26 cellular contexts compared by ENCODE assay signal in the genomic region with DNA sequence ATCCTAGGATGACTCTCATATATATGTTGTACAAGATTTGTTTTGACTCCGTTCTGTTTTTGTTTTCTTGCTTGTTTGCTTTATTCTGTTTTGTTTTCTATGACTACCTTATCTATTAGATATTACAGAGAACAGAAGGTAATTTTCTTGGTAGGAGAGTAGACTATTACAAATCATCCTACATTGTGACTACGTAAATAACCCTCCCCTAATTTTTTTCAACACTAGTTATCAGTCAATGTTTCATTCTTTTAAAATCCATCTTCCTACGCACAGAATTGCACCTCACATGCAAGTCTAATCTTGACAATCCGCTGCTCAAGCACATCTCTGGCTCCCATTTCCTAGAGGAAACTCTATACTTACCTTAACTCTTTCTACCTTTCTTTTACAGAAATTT.
A peak's percentile ranks its signal among the peaks of the same experiment; 100 is the strongest.
DNase-seq lines count a peak whose midpoint lies in the region; ATAC-seq, FAIRE-seq and TF ChIP-seq lines count a peak whose summit lies in the region.
"Had no signal": no experiment of that assay in that cellular context is flagged by ENCODE, and none has a peak within 500 bp of the region (broad histone marks: within the 10 kb centered on the region; RNA-seq: fewer than 3 reads in every experiment).

No MANE protein-coding gene starts in this region.

- H3K4me3 ChIP-seq in epithelial cell of esophagus (ENCODE audit: low read length) (no peak overlapping the region), keratinocyte (ENCODE audit: control insufficient read depth in 2 of 3, extremely low read depth in 1 of 3, insufficient read depth in 2 of 3, low read depth in 1 of 3, low read length in 3 of 3) (no peak overlapping the region), osteoblast (ENCODE audit: insufficient read depth, low read length) (no peak overlapping the region)
- H3K4me3 ChIP-seq: A549; BLaER1 treated with 17β-estradiol and CSF1 and Interleukin-3, amounts not matched to agents 10 nM and 100 nM; GM12878 had no signal

- H3K27ac ChIP-seq in keratinocyte (ENCODE audit: control insufficient read depth, insufficient read depth, low read length), result no peak overlapping the region
- H3K27ac ChIP-seq in osteoblast (ENCODE audit: low read depth, low read length), result no peak overlapping the region
- H3K27ac ChIP-seq: 22Rv1; A549; BLaER1 treated with 17β-estradiol and CSF1 and Interleukin-3, amounts not matched to agents 10 nM and 100 nM; C4-2B had no signal

- H3K9me3 Mint-ChIP-seq in activated T-cell treated with anti-CD3 and anti-CD28 coated beads, Interleukin-2, amount 50 U/mL, for 4 hours, result peaks cover 11% of the 10 kb centered on the region

- no peak overlapping the region for H3K4me3 Mint-ChIP-seq in activated T-cell treated with anti-CD3 and anti-CD28 coated beads, Interleukin-2, amount 50 U/mL, for 4 hours
- H3K4me3 Mint-ChIP-seq: B cell; CD4-positive, alpha-beta T cell; CD8-positive, alpha-beta T cell had no signal

- TF ChIP-seq CTCF in epithelial cell of esophagus (IDR thresholded peaks at IDR 0.05; ENCODE audit: insufficient read depth, low read depth, low read length, missing control alignments), result no peak
- no peak for TF ChIP-seq CTCF in keratinocyte (optimal IDR thresholded peaks at IDR 0.05 in 1 of 3, IDR thresholded peaks at IDR 0.05 in 1 of 3, conservative IDR thresholded peaks at IDR 0.05 in 1 of 3; ENCODE audit: extremely low read depth in 1 of 3, insufficient read depth in 2 of 3, low read length in 3 of 3)
- no peak for TF ChIP-seq CTCF in osteoblast (IDR thresholded peaks at IDR 0.05; ENCODE audit: extremely low read depth, low read depth, low read length)
- no peak for TF ChIP-seq CTCF in GM10266 (IDR thresholded peaks at IDR 0.05; ENCODE audit: control insufficient read depth, insufficient read depth, low read depth, missing control alignments)

- dilution Hi-C loops in keratinocyte (cut with MboI; ENCODE audit: extremely low pct_ligation_motif_present, low sequenced_read_pairs), result no loop called here

- ATAC-seq in activated T-cell treated with anti-CD3 and anti-CD28 coated beads, Interleukin-2, amount 50 U/mL, for 4 hours, result no peak
- no peak for ATAC-seq in GM18867 (IDR thresholded peaks at IDR 0.05; ENCODE audit: unreplicated experiment)
- ATAC-seq: A549; CD8-positive, alpha-beta T cell; GM12878 had no signal

- DNase-seq in amniotic epithelial cell (ENCODE audit: low read depth), result peak; percentile 59
- peak; percentile 35 for DNase-seq in epithelial cell of esophagus (ENCODE audit: low read depth)
- no peak for DNase-seq in keratinocyte (ENCODE audit: low read depth, low spot score)
- DNase-seq in osteoblast (ENCODE audit: insufficient read length, low spot score, missing footprints), result peak; percentile 11
- no peak for DNase-seq in GM19240 (ENCODE audit: insufficient read length, low spot score)
- DNase-seq in GM10266 (ENCODE audit: extremely low spot score), result no peak
- no peak for DNase-seq in activated T-cell treated with anti-CD3 and anti-CD28 coated beads, Interleukin-2, amount 50 U/mL, for 4 hours
- DNase-seq: AML-193; Caco-2; Calu3; CD4-positive, alpha-beta T cell; CD8-positive, alpha-beta T cell; DMS79 treated with DMSO at 0.1 percent for 48 hours; GF-D8 had no signal

- no peak overlapping the region for H2AFZ ChIP-seq in keratinocyte (ENCODE audit: control insufficient read depth, low read length)
- H2AFZ ChIP-seq in osteoblast (ENCODE audit: low read length), result no peak overlapping the region

- FAIRE-seq in keratinocyte (lab: Jason Lieb, UNC), result no peak
- FAIRE-seq: A549, D721Med, G401.6, GM12878, GM12892, GM18507, GM19239 had no signal

- no peaks in the 10 kb centered on the region for H3K36me3 ChIP-seq in keratinocyte (ENCODE audit: control insufficient read depth in 2 of 2, extremely low read depth in 1 of 2, insufficient read depth in 2 of 2, low read length in 2 of 2)
- no peaks in the 10 kb centered on the region for H3K36me3 ChIP-seq in osteoblast (ENCODE audit: insufficient read depth, low read length)
- H3K36me3 ChIP-seq: BLaER1 treated with 17β-estradiol and CSF1 and Interleukin-3, amounts not matched to agents 10 nM and 100 nM had no signal

- H3K79me2 ChIP-seq in keratinocyte (ENCODE audit: control insufficient read depth, insufficient read depth, low read length), result no peaks in the 10 kb centered on the region
- no peaks in the 10 kb centered on the region for H3K79me2 ChIP-seq in osteoblast (ENCODE audit: insufficient read depth, low read length)

- H3K4me1 Mint-ChIP-seq in activated T-cell treated with anti-CD3 and anti-CD28 coated beads, Interleukin-2, amount 50 U/mL, for 4 hours (ENCODE audit: low read depth), result no peaks in the 10 kb centered on the region
- H3K4me1 Mint-ChIP-seq: B cell had no signal

- no peaks in the 10 kb centered on the region for H3K36me3 Mint-ChIP-seq in activated T-cell treated with anti-CD3 and anti-CD28 coated beads, Interleukin-2, amount 50 U/mL, for 4 hours (ENCODE audit: insufficient read depth)
- H3K36me3 Mint-ChIP-seq: CD8-positive, alpha-beta T cell had no signal

- H3K4me1 ChIP-seq in keratinocyte (ENCODE audit: control insufficient read depth, extremely low read depth, insufficient read depth, low read length) (no peaks in the 10 kb centered on the region), osteoblast (ENCODE audit: insufficient read depth, low read length) (no peaks in the 10 kb centered on the region)
- H3K4me1 ChIP-seq: A549; BLaER1 treated with 17β-estradiol and CSF1 and Interleukin-3, amounts not matched to agents 10 nM and 100 nM; Caco-2 had no signal

- H3K9me1 ChIP-seq in keratinocyte (ENCODE audit: control insufficient read depth, extremely low read depth, insufficient read depth, low read length), result no peaks in the 10 kb centered on the region

- H4K20me1 ChIP-seq in keratinocyte (ENCODE audit: control insufficient read depth, extremely low read depth, insufficient read depth, low read length) (no peaks in the 10 kb centered on the region), osteoblast (ENCODE audit: insufficient read depth, low read length) (no peaks in the 10 kb centered on the region)
- H4K20me1 ChIP-seq: BLaER1 treated with 17β-estradiol and CSF1 and Interleukin-3, amounts not matched to agents 10 nM and 100 nM had no signal

- H3K9me3 ChIP-seq in keratinocyte (ENCODE audit: control insufficient read depth, low read depth, low read length) (no peaks in the 10 kb centered on the region), osteoblast (ENCODE audit: low read depth, low read length) (no peaks in the 10 kb centered on the region)
- H3K9me3 ChIP-seq: A549; BLaER1 treated with 17β-estradiol and CSF1 and Interleukin-3, amounts not matched to agents 10 nM and 100 nM; Caco-2 had no signal

- H3K4me2 ChIP-seq in keratinocyte (ENCODE audit: control insufficient read depth, extremely low read depth, insufficient read depth, low read depth, low read length) (peak overlapping the region; percentile 5), osteoblast (ENCODE audit: insufficient read depth, low read length) (no peak overlapping the region)
- H3K4me2 ChIP-seq: A549; BLaER1 treated with 17β-estradiol and CSF1 and Interleukin-3, amounts not matched to agents 10 nM and 100 nM had no signal

- H3K9ac ChIP-seq in keratinocyte (ENCODE audit: control insufficient read depth, extremely low read depth, insufficient read depth, low read length), result no peak overlapping the region
- H3K9ac ChIP-seq: BLaER1 treated with 17β-estradiol and CSF1 and Interleukin-3, amounts not matched to agents 10 nM and 100 nM had no signal

- H3K27me3 Mint-ChIP-seq in activated T-cell treated with anti-CD3 and anti-CD28 coated beads, Interleukin-2, amount 50 U/mL, for 4 hours (ENCODE audit: low read depth), result no peaks in the 10 kb centered on the region
- H3K27me3 Mint-ChIP-seq: B cell; CD4-positive, alpha-beta T cell had no signal

- no peaks in the 10 kb centered on the region for H3K27me3 ChIP-seq in keratinocyte (ENCODE audit: control insufficient read depth, extremely low read depth, insufficient read depth, low read length)
- H3K27me3 ChIP-seq in osteoblast (ENCODE audit: insufficient read depth, low read length), result no peaks in the 10 kb centered on the region
- H3K27me3 ChIP-seq: BLaER1 treated with 17β-estradiol and CSF1 and Interleukin-3, amounts not matched to agents 10 nM and 100 nM had no signal

Comparison
In these comparisons a context has a peak if more than half of its experiments do, and no peak if none do; other contexts are left out.
1. DNase-seq: peak in amniotic epithelial cell (single experiment), epithelial cell of esophagus (single experiment) and osteoblast (single experiment); none in keratinocyte (single experiment), GM19240 (single experiment), GM10266 (single experiment) and activated T-cell treated with anti-CD3 and anti-CD28 coated beads, Interleukin-2, amount 50 U/mL, for 4 hours (single experiment).